ENCODE assay signal across 8 cellular contexts in genomic region chr18:61581578-61582204, GRCh38.
DNase-seq lines count a peak whose midpoint lies in the region; ATAC-seq and TF ChIP-seq lines count a peak whose summit lies in the region.

No MANE protein-coding gene starts in this region.

- peaks cover 35% of the 10 kb centered on the region for H3K27me3 Mint-ChIP-seq in activated CD8-positive, alpha-beta T cell treated with anti-CD3 and anti-CD28 coated beads for 36 hours

- DNase-seq in AG04450 (ENCODE audit: low read depth, low spot score) (no peak), NCI-H510A (lab: John Stamatoyannopoulos, UW) (peak; percentile 65), lung (ENCODE audit: low spot score) (peak; percentile 74)
- peak; percentile 73 for DNase-seq in activated CD8-positive, alpha-beta T cell treated with anti-CD3 and anti-CD28 coated beads for 36 hours
- peak; percentile 52 for DNase-seq in effector CD4-positive, alpha-beta T cell
- peak; percentile 34 to 51 (median 35) for DNase-seq in stimulated activated CD4-positive, alpha-beta T cell treated with anti-CD3 and anti-CD28 coated beads, TNF-alpha, amount 100 ng/mL, for 4 hours (ENCODE audit: low read depth in 3 of 3)

- H3K27me3 ChIP-seq in AG04450 (ENCODE audit: control insufficient read depth, insufficient read depth, low read length), result no peaks in the 10 kb centered on the region
- no peaks in the 10 kb centered on the region for H3K27me3 ChIP-seq in lung (ENCODE audit: control insufficient read depth, insufficient read depth)

- H3K4me3 ChIP-seq in AG04450 (ENCODE audit: low read depth, low read length) (peak overlapping the region; percentile 55), lung (no peak overlapping the region)

- peak; percentile 94 for TF ChIP-seq CTCF in AG04450 (IDR thresholded peaks at IDR 0.05; ENCODE audit: low read depth, low read length)
- TF ChIP-seq CTCF in activated CD8-positive, alpha-beta T cell treated with anti-CD3 and anti-CD28 coated beads for 36 hours (IDR thresholded peaks at IDR 0.05), result peak; percentile 92
- peak; percentile 77 for TF ChIP-seq CTCF in lung (IDR thresholded peaks at IDR 0.05; ENCODE audit: control extremely low read depth, extremely low read depth)

- H3K4me1 ChIP-seq in lung (ENCODE audit: control insufficient read depth in 2 of 2, insufficient read depth in 2 of 2, low read length in 2 of 2), result no peaks in the 10 kb centered on the region

- intact Hi-C loops in activated CD8-positive, alpha-beta T cell treated with anti-CD3 and anti-CD28 coated beads for 36 hours (cut with micrococcal nuclease), result loop anchor here (5.0 kb wide), 1 partner anchor 551 kb away; no protein-coding TSS in a partner anchor

- CTCF ChIA-PET in AG04450 (lab: Charles Lee), result interaction anchor here (0.5 to 3.1 kb wide), 110 partner anchors 9 to 691 kb away, joined by 3 to 81 read pairs (median 4); partner anchors contain the start of gene RNF152
- CTCF ChIA-PET in activated CD8-positive, alpha-beta T cell treated with anti-CD3 and anti-CD28 coated beads for 36 hours (lab: Charles Lee), result interaction anchor here (0.6 to 3.2 kb wide), 22 partner anchors 8 to 562 kb away, joined by 3 to 19 read pairs (median 4); no protein-coding TSS in a partner anchor

- H3K9me3 ChIP-seq in AG04450 (ENCODE audit: control insufficient read depth, insufficient read depth, low read length), result no peaks in the 10 kb centered on the region
- H3K9me3 ChIP-seq in lung (ENCODE audit: control insufficient read depth in 2 of 2, insufficient read depth in 1 of 2, low read length in 1 of 2), result no peaks in the 10 kb centered on the region

- ATAC-seq in GM18867 (IDR thresholded peaks at IDR 0.05; ENCODE audit: unreplicated experiment) (peak; percentile 86), HG03095 (IDR thresholded peaks at IDR 0.05; ENCODE audit: unreplicated experiment) (peak; percentile 83), lung (ENCODE audit: insufficient read depth, low FRiP score) (peak; percentile 90)
- ATAC-seq in activated CD8-positive, alpha-beta T cell treated with anti-CD3 and anti-CD28 coated beads for 36 hours, result peak; percentile 77

- peaks cover 8% of the 10 kb centered on the region for H3K4me1 Mint-ChIP-seq in activated CD8-positive, alpha-beta T cell treated with anti-CD3 and anti-CD28 coated beads for 36 hours (ENCODE audit: low read depth)

- H3K36me3 Mint-ChIP-seq in activated CD8-positive, alpha-beta T cell treated with anti-CD3 and anti-CD28 coated beads for 36 hours (ENCODE audit: low read depth), result no peaks in the 10 kb centered on the region

- POLR2A ChIA-PET in AG04450 (lab: Yijun Ruan, JAX), result no interaction called here
- POLR2A ChIA-PET in activated CD8-positive, alpha-beta T cell treated with anti-CD3 and anti-CD28 coated beads for 36 hours (lab: Charles Lee), result interaction anchor here (0.5 kb wide), 1 partner anchor 13 kb away, joined by 5 read pairs; no protein-coding TSS in a partner anchor

- H3K36me3 ChIP-seq in lung (ENCODE audit: control insufficient read depth in 2 of 2, insufficient read depth in 2 of 2, low read length in 2 of 2), result no peaks in the 10 kb centered on the region

- no peaks in the 10 kb centered on the region for H3K9me3 Mint-ChIP-seq in activated CD8-positive, alpha-beta T cell treated with anti-CD3 and anti-CD28 coated beads for 36 hours

- H3K27ac ChIP-seq in AG04450 (ENCODE audit: low read depth, low read length) (peak overlapping the region; percentile 24), lung (ENCODE audit: low read depth in 1 of 2, low read length in 1 of 2) (no peak overlapping the region)

- WGBS in lung, 2 donors, result 8% methylated on average over 22 of the region's 22 CpGs

- H3K27ac Mint-ChIP-seq in activated CD8-positive, alpha-beta T cell treated with anti-CD3 and anti-CD28 coated beads for 36 hours, result no peak overlapping the region

- no peak overlapping the region for H3K4me3 Mint-ChIP-seq in activated CD8-positive, alpha-beta T cell treated with anti-CD3 and anti-CD28 coated beads for 36 hours
